In the genomic region with DNA sequence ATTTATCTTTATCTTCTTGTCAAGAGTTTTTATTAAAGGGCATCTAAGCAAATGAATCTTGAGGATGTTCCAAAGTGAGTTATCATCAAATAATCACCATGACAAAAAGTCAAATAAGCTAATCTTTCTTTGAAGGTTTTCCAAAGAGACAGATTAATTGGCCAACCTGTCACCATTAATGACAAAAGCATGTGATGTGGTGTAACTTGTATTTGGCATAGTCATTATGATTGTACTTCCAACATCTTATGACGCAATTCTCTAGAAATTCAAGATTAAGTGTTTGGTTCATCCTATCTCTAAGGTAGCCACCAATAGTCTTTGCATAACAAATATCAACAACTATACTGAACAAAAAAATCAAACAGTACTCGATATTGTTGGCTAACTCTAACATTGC, we compare ENCODE assay signal across 18 cellular contexts. TPM values are rescaled to one million over a fixed set of nuclear protein-coding genes. Genes with fewer than 3 reads are reported as not detected.
DNase-seq lines count a peak whose midpoint lies in the region; ATAC-seq and TF ChIP-seq lines count a peak whose summit lies in the region.
"Had no signal": no experiment of that assay in that cellular context is flagged by ENCODE, and none has a peak within 500 bp of the region (broad histone marks: within the 10 kb centered on the region; RNA-seq: fewer than 3 reads in every experiment).

No MANE protein-coding gene starts in this region.

- intact Hi-C loops in gastrocnemius medialis (cut with DNase I; ENCODE audit: low total_unique reads), result no loop called here

- H3K36me3 ChIP-seq in suprapubic skin (no peaks in the 10 kb centered on the region), gastrocnemius medialis (no peaks in the 10 kb centered on the region)
- H3K36me3 ChIP-seq: esophagus muscularis mucosa, transverse colon had no signal

- 40% methylated on average over 2 of the region's 2 CpGs for WGBS in suprapubic skin

- H3K4me1 ChIP-seq in suprapubic skin, result peaks cover 43% of the 10 kb centered on the region
- H3K4me1 ChIP-seq in gastrocnemius medialis, result peaks cover 45 to 49% of the 10 kb centered on the region in 2 donors

- in situ Hi-C loops in gastrocnemius medialis (cut with MboI; ENCODE audit: low sequenced_read_pairs in 4 of 4), result no loop called here

- TF ChIP-seq CTCF in fibroblast of pulmonary artery (IDR thresholded peaks at IDR 0.05; ENCODE audit: low read length, missing control alignments) (no peak), suprapubic skin (IDR thresholded peaks at IDR 0.05) (no peak), gastrocnemius medialis (IDR thresholded peaks at IDR 0.05 in 4 of 5, conservative IDR thresholded peaks at IDR 0.05 in 1 of 5) (no peak)

- no peaks in the 10 kb centered on the region for H3K27me3 Mint-ChIP-seq in T-helper 17 cell
- H3K27me3 Mint-ChIP-seq: progenitor cell of endocrine pancreas had no signal

- no peak for DNase-seq in activated naive CD4-positive, alpha-beta T cell treated with anti-CD3 and anti-CD28 coated beads, Interleukin-2, amount 50 U/mL, for 72 hours (ENCODE audit: low spot score in 2 of 2)
- no peak for DNase-seq in activated naive CD4-positive, alpha-beta T cell (lab: John Stamatoyannopoulos, UW)
- DNase-seq in T-helper 17 cell (no peak), fibroblast of pulmonary artery (ENCODE audit: low read depth) (peak; percentile 32), suprapubic skin (ENCODE audit: low spot score in 2 of 2) (no peak), Ammon's horn (ENCODE audit: low spot score) (no peak), gastrocnemius medialis (no peak), NCI-H1417 (lab: John Stamatoyannopoulos, UW) (no peak)
- DNase-seq: activated CD4-positive, alpha-beta T cell treated with anti-CD3 and anti-CD28 coated beads for 4 hours; CD8-positive, alpha-beta memory T cell; MM.1S; natural killer cell; NCI-H1930; NCI-H446 treated with DMSO at 0.1 percent for 48 hours; RPMI8226; transverse colon had no signal

- H3K27ac Mint-ChIP-seq in activated naive CD4-positive, alpha-beta T cell treated with anti-CD3 and anti-CD28 coated beads, Interleukin-2, amount 50 U/mL, for 72 hours, result peak overlapping the region; percentile 78
- H3K27ac Mint-ChIP-seq in T-helper 17 cell, result peak overlapping the region; percentile 76
- H3K27ac Mint-ChIP-seq: natural killer cell had no signal

- H3K27ac ChIP-seq in suprapubic skin (peak overlapping the region; percentile 24), gastrocnemius medialis (no peak overlapping the region)

- H3K4me3 ChIP-seq in fibroblast of pulmonary artery (replicated peaks; ENCODE audit: low read depth, low read length) (no peak overlapping the region), suprapubic skin (no peak overlapping the region), gastrocnemius medialis (no peak overlapping the region)
- H3K4me3 ChIP-seq: esophagus muscularis mucosa, transverse colon had no signal

- no peaks in the 10 kb centered on the region for H3K9me3 Mint-ChIP-seq in activated naive CD4-positive, alpha-beta T cell treated with anti-CD3 and anti-CD28 coated beads, Interleukin-2, amount 50 U/mL, for 72 hours
- H3K9me3 Mint-ChIP-seq: CD8-positive, alpha-beta memory T cell; natural killer cell had no signal

- H3K27me3 ChIP-seq in suprapubic skin (no peaks in the 10 kb centered on the region), gastrocnemius medialis (no peaks in the 10 kb centered on the region)
- H3K27me3 ChIP-seq: esophagus muscularis mucosa, transverse colon had no signal

- no peak overlapping the region for H3K4me3 Mint-ChIP-seq in T-helper 17 cell
- H3K4me3 Mint-ChIP-seq: natural killer cell had no signal

- ATAC-seq in activated naive CD4-positive, alpha-beta T cell treated with anti-CD3 and anti-CD28 coated beads, Interleukin-2, amount 50 U/mL, for 72 hours, result no peak
- ATAC-seq in T-helper 17 cell, result peak; percentile 16
- no peak for ATAC-seq in gastrocnemius medialis
- ATAC-seq: natural killer cell had no signal

- no peaks in the 10 kb centered on the region for H3K9me3 ChIP-seq in T-helper 17 cell (ENCODE audit: control insufficient read depth, low read length, poor library complexity, severe bottlenecking)
- H3K9me3 ChIP-seq in suprapubic skin, result no peaks in the 10 kb centered on the region
- H3K9me3 ChIP-seq in gastrocnemius medialis, result no peaks in the 10 kb centered on the region
- H3K9me3 ChIP-seq: esophagus muscularis mucosa, transverse colon had no signal

- TF ChIP-seq POLR2A in suprapubic skin (IDR thresholded peaks at IDR 0.05) (no peak), gastrocnemius medialis (IDR thresholded peaks at IDR 0.05) (no peak)

- no peak for TF ChIP-seq EP300 in suprapubic skin (IDR thresholded peaks at IDR 0.05)

- peaks cover 41% of the 10 kb centered on the region for H3K4me1 Mint-ChIP-seq in T-helper 17 cell

- H3K36me3 Mint-ChIP-seq in activated naive CD4-positive, alpha-beta T cell treated with anti-CD3 and anti-CD28 coated beads, Interleukin-2, amount 50 U/mL, for 72 hours, result no peaks in the 10 kb centered on the region
- H3K36me3 Mint-ChIP-seq in T-helper 17 cell (ENCODE audit: low read depth), result no peaks in the 10 kb centered on the region
- H3K36me3 Mint-ChIP-seq: natural killer cell had no signal

RNA-seq across cellular contexts. Expression of gene RBMS1, which starts 28.6 kb away (rescaled TPM):
- 10 to 100 TPM; 33.8 to 52.9 TPM for total RNA-seq in activated naive CD4-positive, alpha-beta T cell treated with anti-CD3 and anti-CD28 coated beads, Interleukin-2, amount 50 U/mL, for 72 hours
- total RNA-seq in T-helper 17 cell, result 100 to 1,000 TPM; 108 to 110 TPM
- 10 to 100 TPM; 55.7 to 92.2 (median 62.2) TPM for total RNA-seq in suprapubic skin
- 10 to 100 TPM; 13.0 to 24.5 (median 14.1) TPM for total RNA-seq in gastrocnemius medialis
